ENCODE assay signal across 23 cellular contexts in the genomic region with DNA sequence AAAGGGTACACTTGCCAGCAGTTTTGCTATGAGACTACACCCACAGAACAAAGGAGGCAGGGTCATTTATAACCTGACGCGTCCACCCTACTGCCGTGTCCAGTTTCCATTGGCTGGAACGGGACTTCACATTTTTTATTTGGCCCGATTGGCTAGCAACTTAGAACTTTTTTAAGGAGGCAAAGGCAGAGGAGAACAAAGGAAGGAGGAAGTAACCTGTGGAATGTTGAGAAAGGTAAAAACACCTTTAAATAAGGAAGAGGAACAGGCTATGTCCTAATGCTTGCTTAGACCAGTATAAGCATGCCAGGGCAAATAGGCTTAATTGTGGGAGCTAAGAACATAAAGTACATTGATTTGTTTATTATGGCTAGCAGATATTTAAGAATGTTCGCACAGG. TPM values are rescaled to one million over a fixed set of nuclear protein-coding genes. Genes with fewer than 3 reads are reported as not detected.
"Had no signal": no experiment of that assay in that cellular context is flagged by ENCODE, and none has a peak within 500 bp of the region (broad histone marks: within the 10 kb centered on the region; RNA-seq: fewer than 3 reads in every experiment).

No MANE protein-coding gene starts in this region.

- H3K36me3 ChIP-seq: lower lobe of right lung, spleen, uterus had no signal

- H3K4me1 ChIP-seq: lower lobe of right lung, uterus had no signal

- H3K4me3 Mint-ChIP-seq: activated CD4-positive, alpha-beta T cell treated with anti-CD3 and anti-CD28 coated beads, Interleukin-2, amount 10 ng/mL, durations not matched to agents 7 days and 5 days; activated naive CD4-positive, alpha-beta T cell treated with anti-CD3 and anti-CD28 coated beads, Interleukin-2, amount 10 ng/mL, durations not matched to agents 7 days and 5 days; nephron; stimulated activated memory B cell treated with anti-CD40 and anti-IgM and Interleukin-4, amounts not matched to agents 10 μg/mL and 1 μg/mL and 100 μg/mL, for 72 hours; T-cell had no signal

- DNase-seq: activated CD4-positive, alpha-beta T cell treated with anti-CD3 and anti-CD28 coated beads, Interleukin-2, amount 10 ng/mL, durations not matched to agents 7 days and 5 days; activated CD8-positive, alpha-beta memory T cell treated with anti-CD3 and anti-CD28 coated beads for 24 hours; activated CD8-positive, alpha-beta memory T cell treated with anti-CD3 and anti-CD28 coated beads, Interleukin-2, amount 50 U/mL, for 48 hours; activated effector memory CD4-positive, alpha-beta T cell treated with Interleukin-2 at 50 U/mL for 16 hours; activated naive CD4-positive, alpha-beta T cell treated with anti-CD3 and anti-CD28 coated beads, Interleukin-2, amount 10 ng/mL, durations not matched to agents 7 days and 5 days; activated T-cell treated with anti-CD3 and anti-CD28 coated beads, Interleukin-2, amount 50 U/mL, for 48 hours; aorta; effector CD4-positive, alpha-beta T cell; foreskin fibroblast; glutamatergic neuron; hippocampal formation; left colon; lower lobe of right lung; nucleus accumbens; retina; spleen; stimulated activated CD4-positive, alpha-beta T cell treated with anti-CD3 and anti-CD28 coated beads, Interleukin-4, amount 100 ng/mL, for 4 hours; T-cell; uterus had no signal

- H3K4me1 Mint-ChIP-seq: nephron had no signal

- H3K9me3 ChIP-seq: uterus had no signal

- H3K36me3 Mint-ChIP-seq: stimulated activated memory B cell treated with anti-CD40 and anti-IgM and Interleukin-4, amounts not matched to agents 10 μg/mL and 1 μg/mL and 100 μg/mL, for 72 hours had no signal

- H3K9me3 Mint-ChIP-seq: stimulated activated memory B cell treated with anti-CD40 and anti-IgM and Interleukin-4, amounts not matched to agents 10 μg/mL and 1 μg/mL and 100 μg/mL, for 72 hours had no signal

- ATAC-seq: activated CD4-positive, CD25-positive, alpha-beta regulatory T cell treated with anti-CD3 and anti-CD28 coated beads, Interleukin-2, amount 50 U/mL, for 24 hours; left colon; lower lobe of right lung; stimulated activated memory B cell treated with anti-CD40 and anti-IgM and Interleukin-4, amounts not matched to agents 10 μg/mL and 1 μg/mL and 100 μg/mL, for 72 hours; T-cell had no signal

- H3K4me3 ChIP-seq: lower lobe of right lung, spleen, uterus had no signal

- H3K27ac ChIP-seq: lower lobe of right lung, uterus had no signal

- H3K27me3 ChIP-seq: spleen, uterus had no signal

- H3K27me3 Mint-ChIP-seq: activated CD4-positive, alpha-beta T cell treated with anti-CD3 and anti-CD28 coated beads, Interleukin-2, amount 10 ng/mL, durations not matched to agents 7 days and 5 days; activated naive CD4-positive, alpha-beta T cell treated with anti-CD3 and anti-CD28 coated beads, Interleukin-2, amount 10 ng/mL, durations not matched to agents 7 days and 5 days; stimulated activated memory B cell treated with anti-CD40 and anti-IgM and Interleukin-4, amounts not matched to agents 10 μg/mL and 1 μg/mL and 100 μg/mL, for 72 hours; T-cell had no signal

- H3K27ac Mint-ChIP-seq: activated CD4-positive, alpha-beta T cell treated with anti-CD3 and anti-CD28 coated beads, Interleukin-2, amount 10 ng/mL, durations not matched to agents 7 days and 5 days; activated naive CD4-positive, alpha-beta T cell treated with anti-CD3 and anti-CD28 coated beads, Interleukin-2, amount 10 ng/mL, durations not matched to agents 7 days and 5 days; nephron; stimulated activated memory B cell treated with anti-CD40 and anti-IgM and Interleukin-4, amounts not matched to agents 10 μg/mL and 1 μg/mL and 100 μg/mL, for 72 hours had no signal

RNA-seq across cellular contexts. Expression of gene DUSP21, which starts 47.8 kb away (rescaled TPM):
- total RNA-seq: activated CD4-positive, alpha-beta T cell treated with anti-CD3 and anti-CD28 coated beads, Interleukin-2, amount 10 ng/mL, durations not matched to agents 7 days and 5 days; aorta; left colon; lower lobe of right lung; spleen; T-cell; uterus had no signal
- polyA plus RNA-seq: aorta, spleen, thymus had no signal
